22 cellular contexts compared by ENCODE assay signal in the genomic region with DNA sequence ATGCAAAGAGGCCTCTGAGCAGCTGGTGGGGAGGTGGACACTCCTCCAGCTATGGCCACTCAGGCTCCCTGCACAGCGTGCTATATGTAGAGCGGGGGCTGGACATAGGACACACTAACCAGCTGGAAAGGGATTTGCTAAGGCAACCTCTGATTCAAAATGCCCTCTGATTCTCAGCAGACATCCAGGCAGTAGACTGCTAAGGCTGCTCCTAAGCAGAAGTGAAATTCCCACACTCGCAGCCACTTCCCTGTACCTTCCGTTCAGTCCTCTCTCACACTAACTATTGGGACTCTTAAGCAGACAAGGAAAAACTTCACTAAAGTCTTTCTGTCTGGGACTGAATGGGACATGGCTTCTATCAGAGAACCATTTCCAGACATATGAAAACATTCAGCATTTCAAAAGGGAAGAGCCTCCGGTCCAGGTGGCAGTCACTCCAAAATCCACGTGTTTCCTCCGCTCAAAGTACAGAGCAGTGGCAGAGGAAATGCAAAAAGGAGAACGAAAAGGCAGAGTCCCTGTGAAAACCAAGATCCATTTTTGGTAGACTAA.
"Had no signal": no experiment of that assay in that cellular context is flagged by ENCODE, and none has a peak within 500 bp of the region (broad histone marks: within the 10 kb centered on the region; RNA-seq: fewer than 3 reads in every experiment).

No MANE protein-coding gene starts in this region.

- H3K36me3 ChIP-seq: neutrophil, ovary, prostate gland, sigmoid colon, upper lobe of right lung had no signal

- ATAC-seq: activated CD8-positive, alpha-beta memory T cell treated with anti-CD3 and anti-CD28 coated beads, Interleukin-2, amount 10 ng/mL, durations not matched to agents 7 days and 5 days; activated CD8-positive, alpha-beta T cell treated with anti-CD3 and anti-CD28 coated beads, Interleukin-2, amount 10 ng/mL, durations not matched to agents 7 days and 5 days; activated naive CD8-positive, alpha-beta T cell treated with anti-CD3 and anti-CD28 coated beads, Interleukin-2, amount 50 U/mL, for 24 hours; esophagus mucosa; foreskin keratinocyte; left cardiac atrium; left ventricle myocardium superior; stimulated activated effector memory CD8-positive, alpha-beta T cell treated with anti-CD3 and anti-CD28 coated beads, Interleukin-12 subunit alpha, Interleukin-12 subunit beta, amount 100 ng/mL, for 72 hours; upper lobe of right lung; WTC11 had no signal

- H3K9me3 ChIP-seq: neutrophil, ovary, prostate gland, sigmoid colon, upper lobe of right lung had no signal

- H3K27ac ChIP-seq: foreskin keratinocyte, neutrophil, ovary, prostate gland, sigmoid colon, upper lobe of right lung had no signal

- H3K4me3 ChIP-seq: ovary, prostate gland, sigmoid colon, upper lobe of right lung had no signal

- H3K27me3 ChIP-seq: foreskin keratinocyte, neutrophil, ovary, sigmoid colon, upper lobe of right lung had no signal

- H3K4me1 ChIP-seq: foreskin keratinocyte, prostate gland, upper lobe of right lung had no signal

- DNase-seq: activated CD4-positive, alpha-beta T cell treated with anti-CD3 and anti-CD28 coated beads for 1 hour; activated CD8-positive, alpha-beta memory T cell treated with anti-CD3 and anti-CD28 coated beads, Interleukin-2, amount 10 ng/mL, durations not matched to agents 7 days and 5 days; activated CD8-positive, alpha-beta T cell treated with anti-CD3 and anti-CD28 coated beads, Interleukin-2, amount 10 ng/mL, durations not matched to agents 7 days and 5 days; activated naive CD8-positive, alpha-beta T cell treated with anti-CD3 and anti-CD28 coated beads, Interleukin-2, amount 50 U/mL, for 24 hours; activated T-cell treated with anti-CD3 and anti-CD28 coated beads, Interleukin-2, amount 50 U/mL, for 48 hours; endodermal cell; foreskin keratinocyte; left cardiac atrium; left ventricle myocardium superior; ovary; retina; sigmoid colon; small intestine; stimulated activated CD4-positive, alpha-beta T cell treated with anti-CD3 and anti-CD28 coated beads, Interleukin-4, amount 100 ng/mL, for 24 hours; T1000; upper lobe of right lung had no signal

- FAIRE-seq: keratinocyte, small intestine had no signal
